24 cellular contexts compared by ENCODE assay signal in the genomic region with DNA sequence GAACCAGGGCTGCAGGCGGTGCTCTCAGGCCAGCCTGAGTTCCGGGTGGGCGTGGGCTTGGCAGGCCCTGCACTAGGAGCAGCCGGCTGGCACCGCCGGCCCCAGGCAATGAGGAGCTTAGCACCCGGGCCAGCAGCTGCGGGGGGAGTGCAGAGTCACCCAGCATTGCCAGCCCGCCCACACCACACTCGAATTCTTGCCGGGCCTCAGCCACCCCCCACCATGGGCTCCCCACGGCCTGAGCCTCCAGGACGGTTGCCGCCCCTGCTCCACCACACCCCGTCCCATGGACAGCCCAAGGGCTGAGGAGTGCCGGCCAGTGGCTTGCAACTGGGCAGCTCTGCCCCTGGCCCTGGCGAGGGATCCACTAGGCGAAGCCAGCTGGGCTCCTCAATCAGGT.
"Had no signal": no experiment of that assay in that cellular context is flagged by ENCODE, and none has a peak within 500 bp of the region (broad histone marks: within the 10 kb centered on the region; RNA-seq: fewer than 3 reads in every experiment).

No MANE protein-coding gene starts in this region.

- H3K27me3 ChIP-seq: dorsolateral prefrontal cortex, esophagus muscularis mucosa, heart right ventricle, neural progenitor cell, right atrium auricular region, spleen, transverse colon had no signal

- H3K27ac ChIP-seq: esophagus muscularis mucosa, foreskin keratinocyte, heart right ventricle, left ventricle myocardium inferior, neural progenitor cell, prostate gland, right atrium auricular region, skin epidermis, spleen, thoracic aorta, transverse colon had no signal

- DNase-seq: caudate nucleus; cerebellar nuclear complex; effector memory CD4-positive, alpha-beta T cell; foreskin keratinocyte; glutamatergic neuron; heart right ventricle; hippocampal formation; kidney glomerular epithelial cell; left colon; left ventricle myocardium inferior; midbrain; nucleus accumbens; spleen; stimulated activated CD4-positive, alpha-beta T cell treated with anti-CD3 and anti-CD28 coated beads, Interleukin-4, amount 100 ng/mL, for 4 hours; stimulated activated naive B cell treated with anti-CD40 and anti-IgM and Interleukin-4, amounts not matched to agents 10 μg/mL and 1 μg/mL and 100 μg/mL, for 72 hours; transverse colon had no signal

- ATAC-seq: foreskin keratinocyte; left colon; naive thymus-derived CD4-positive, alpha-beta T cell; stimulated activated naive B cell treated with anti-CD40 and anti-IgM and Interleukin-4, amounts not matched to agents 10 μg/mL and 1 μg/mL and 100 μg/mL, for 72 hours had no signal

- H3K4me2 ChIP-seq: neural progenitor cell had no signal

- H3K9me3 ChIP-seq: prostate gland, thoracic aorta, transverse colon had no signal

- H2AFZ ChIP-seq: neural progenitor cell had no signal

- H3K4me1 ChIP-seq: esophagus muscularis mucosa, foreskin keratinocyte, prostate gland, right atrium auricular region, spleen, transverse colon had no signal

- H3K36me3 ChIP-seq: esophagus muscularis mucosa, heart right ventricle, left ventricle myocardium inferior, prostate gland, right atrium auricular region, spleen, thoracic aorta, transverse colon had no signal

- H3K9ac ChIP-seq: neural progenitor cell had no signal

- H3K4me3 ChIP-seq: dorsolateral prefrontal cortex, esophagus muscularis mucosa, heart right ventricle, left ventricle myocardium inferior, neural progenitor cell, prostate gland, right atrium auricular region, skin epidermis, spleen, thoracic aorta, transverse colon had no signal
